Comparison of ENCODE assay signal across 8 cellular contexts in the genomic region with DNA sequence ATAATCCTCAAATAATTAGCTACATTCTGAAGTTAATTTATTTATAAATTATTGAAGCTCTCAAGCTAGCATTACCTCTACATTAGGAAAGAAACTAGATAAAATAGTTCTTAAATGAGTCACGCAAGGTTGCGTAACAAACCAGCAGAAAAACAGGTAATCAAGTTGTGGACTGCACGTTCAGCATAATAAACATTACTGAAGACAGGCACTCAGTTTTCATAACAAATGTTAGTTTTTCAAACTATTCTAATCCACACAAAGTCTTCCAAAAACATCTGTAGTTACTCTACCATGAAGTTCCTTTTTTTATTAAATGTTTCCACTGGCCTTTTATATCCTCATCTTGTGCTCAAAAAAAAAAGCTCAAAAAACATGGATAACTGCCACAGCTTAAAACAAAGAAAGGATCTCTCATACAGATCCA. TPM values are rescaled to one million over a fixed set of nuclear protein-coding genes. Genes with fewer than 3 reads are reported as not detected.
DNase-seq lines count a peak whose midpoint lies in the region; ATAC-seq, FAIRE-seq and TF ChIP-seq lines count a peak whose summit lies in the region.

No MANE protein-coding gene starts in this region.

- ATAC-seq in heart right ventricle (no peak), Right ventricle myocardium superior (ENCODE audit: poor library complexity) (no peak), HepG2 (no peak), HG03439 (IDR thresholded peaks at IDR 0.05; ENCODE audit: unreplicated experiment) (no peak)

- H4K20me1 ChIP-seq in HepG2 (ENCODE audit: insufficient read depth, low read length), result peaks cover 54% of the 10 kb centered on the region

- intact Hi-C loops in heart right ventricle (cut with DNase I), result loop anchor here in 1 of 10 donors (10.0 kb wide), 1 partner anchor 298 kb away; no protein-coding TSS in a partner anchor
- intact Hi-C loops in Right ventricle myocardium superior (cut with DNase I), result no loop called here
- intact Hi-C loops in adrenal gland (cut with DNase I), result no loop called here
- intact Hi-C loops in HepG2 (cut with micrococcal nuclease; ENCODE audit: unreplicated experiment), result no loop called here
- intact Hi-C loops in uterus (cut with DNase I; ENCODE audit: low total_unique reads), result no loop called here

- 48 to 60% methylated on average over 3 of the region's 3 CpGs for WGBS in heart right ventricle, 2 donors
- 21 to 36% (median 30%) methylated on average over 3 of the region's 3 CpGs for WGBS in adrenal gland, 4 donors
- 9% methylated on average over 3 of the region's 3 CpGs for WGBS in HepG2 (ENCODE audit: low lambda C conversion rate)

- in situ Hi-C loops in HepG2 (cut with HindIII; ENCODE audit: extremely low pct_ligation_motif_present, low pct_unique_long_range_greater_than_20kb), result loop anchor here (10.0 kb wide), 1 partner anchor 288 kb away; no protein-coding TSS in a partner anchor

- POLR2A ChIA-PET in HepG2 (lab: Yijun Ruan, JAX), result no interaction called here

- no peak for TF ChIP-seq CTCF in heart right ventricle (IDR thresholded peaks at IDR 0.05)
- no peak for TF ChIP-seq CTCF in adrenal gland (IDR thresholded peaks at IDR 0.05)
- TF ChIP-seq CTCF in HepG2 (CRISPR knock-in tag; IDR thresholded peaks at IDR 0.05), result no peak
- TF ChIP-seq CTCF in uterus (IDR thresholded peaks at IDR 0.05), result no peak

- TF ChIP-seq EP300 in HepG2 (IDR thresholded peaks at IDR 0.05; ENCODE audit: low read depth in 2 of 2, low read length in 2 of 2) (no peak; a peak in 1 of 4 replicates), HepG2 (CRISPR knock-in tag; IDR thresholded peaks at IDR 0.05; ENCODE audit: borderline replicate concordance) (no peak)

- TF ChIP-seq POLR2A in adrenal gland (IDR thresholded peaks at IDR 0.05), result peak in 1 of 2 donors; percentile 65
- TF ChIP-seq POLR2A in HepG2 (IDR thresholded peaks at IDR 0.05; ENCODE audit: insufficient read depth in 1 of 2, low read depth in 2 of 2, low read length in 2 of 2), result no peak
- TF ChIP-seq POLR2A in uterus (IDR thresholded peaks at IDR 0.05), result no peak

- H3K79me2 ChIP-seq in HepG2 (ENCODE audit: insufficient read depth, low read length), result peaks cover 66% of the 10 kb centered on the region

- H3K4me2 ChIP-seq in HepG2 (ENCODE audit: low read depth, low read length), result peak overlapping the region; percentile 85

- DNase-seq in heart right ventricle (no peak), Right ventricle myocardium superior (no peak), adrenal gland (peak in 4 of 7 donors; percentile 31 to 64 (median 45)), HepG2 (ENCODE audit: low spot score) (peak; percentile 73), uterus (no peak), NCI-H2107 treated with DMSO at 0.1 percent for 48 hours (lab: John Stamatoyannopoulos, UW; ENCODE audit: unreplicated experiment) (no peak), NCI-H1694 treated with DMSO at 0.1 percent for 48 hours (lab: John Stamatoyannopoulos, UW) (no peak)

- peak overlapping the region in 8 of 10 donors; percentile 59 to 80 (median 73) for H3K4me3 ChIP-seq in heart right ventricle
- peak overlapping the region in 3 of 4 donors; percentile 34 to 79 (median 51) for H3K4me3 ChIP-seq in adrenal gland
- peak overlapping the region; percentile 75 to 96 (median 83); a peak in 5 of 6 replicates for H3K4me3 ChIP-seq in HepG2 (replicated peaks in 1 of 3; ENCODE audit: insufficient read depth in 1 of 3, low read depth in 2 of 3, low read length in 3 of 3)
- H3K4me3 ChIP-seq in uterus, result peak overlapping the region in 1 of 2 donors; percentile 81

- no peak for TF ChIP-seq RAD21 in HepG2 (CRISPR knock-in tag; IDR thresholded peaks at IDR 0.05)

- FAIRE-seq in HepG2 (lab: Jason Lieb, UNC), result no peak

- no TSS peak for BruUV-seq in HepG2 (replicated peaks; lab: Mats Ljungman, UMichigan)

- H3K27ac ChIP-seq in heart right ventricle, result peak overlapping the region in 3 of 10 donors; percentile 71 to 79 (median 78)
- H3K27ac ChIP-seq in adrenal gland, result peak overlapping the region; percentile 30 to 87 (median 49)
- H3K27ac ChIP-seq in HepG2 (ENCODE audit: extremely low read length, insufficient read depth, low read length), result peak overlapping the region; percentile 53
- peak overlapping the region; percentile 69 to 79 for H3K27ac ChIP-seq in uterus

- H3K4me1 ChIP-seq in heart right ventricle, result peaks cover 0 to 72% (median 50%) of the 10 kb centered on the region in 9 donors
- peaks cover 29 to 64% of the 10 kb centered on the region in 2 donors for H3K4me1 ChIP-seq in adrenal gland (replicated peaks in 1 of 2)
- peaks cover 58% of the 10 kb centered on the region for H3K4me1 ChIP-seq in HepG2 (ENCODE audit: insufficient read depth, low read length)
- H3K4me1 ChIP-seq in uterus, result peaks cover 0 to 5% of the 10 kb centered on the region in 2 donors

- H2AFZ ChIP-seq in HepG2 (ENCODE audit: low read length), result no peak overlapping the region

- H3K36me3 ChIP-seq in heart right ventricle (peaks cover 0 to 38% (median 7%) of the 10 kb centered on the region in 9 donors), adrenal gland (replicated peaks in 1 of 2) (peaks cover 0 to 9% of the 10 kb centered on the region in 2 donors), HepG2 (replicated peaks in 1 of 2; ENCODE audit: control insufficient read depth in 1 of 2, insufficient read depth in 2 of 2, low read length in 2 of 2) (peaks cover 3 to 10% of the 10 kb centered on the region in 2 experiments; a peak in 4 of 5 replicates), uterus (no peaks in the 10 kb centered on the region)

- no peaks in the 10 kb centered on the region for H3K9me3 ChIP-seq in heart right ventricle
- H3K9me3 ChIP-seq in adrenal gland (replicated peaks in 1 of 3), result no peaks in the 10 kb centered on the region
- H3K9me3 ChIP-seq in HepG2 (ENCODE audit: low read length), result no peaks in the 10 kb centered on the region
- no peaks in the 10 kb centered on the region for H3K9me3 ChIP-seq in uterus

- peak overlapping the region; percentile 85 for H3K9ac ChIP-seq in HepG2 (ENCODE audit: insufficient read depth, low read depth, low read length)

- no peaks in the 10 kb centered on the region for H3K27me3 ChIP-seq in heart right ventricle
- H3K27me3 ChIP-seq in adrenal gland, result no peaks in the 10 kb centered on the region
- H3K27me3 ChIP-seq in HepG2 (ENCODE audit: control insufficient read depth in 1 of 2, insufficient read depth in 2 of 2, low read length in 2 of 2), result no peaks in the 10 kb centered on the region
- H3K27me3 ChIP-seq in uterus, result no peaks in the 10 kb centered on the region

- CTCF ChIA-PET in HepG2 (lab: Yijun Ruan, JAX; ENCODE audit: low intra/inter-chr PET ratio, low total read pairs), result no interaction called here

RNA-seq across cellular contexts. Expression of gene TOR1AIP2, which starts 1.3 kb away (rescaled TPM):
- 10 to 100 TPM; 43.2 to 63.3 (median 53.3) TPM for total RNA-seq in heart right ventricle
- 10 to 100 TPM in 1 of 2 donors, 1 to 10 TPM in 1; 8.1 to 16.0 TPM for polyA plus RNA-seq in heart right ventricle
- 42.8 TPM for total RNA-seq in Right ventricle myocardium superior
- total RNA-seq in adrenal gland, result 100 to 1,000 TPM in 7 of 8 donors, 10 to 100 TPM in 1; 95.1 to 171 (median 137) TPM
- polyA plus RNA-seq in adrenal gland, result 10 to 100 TPM; 18.9 to 54.9 (median 25.8) TPM
- 65.8 and 89.4 TPM in 2 replicates for total RNA-seq in HepG2 (2016; rRNA removed; fragmentation: Illumina TruSeq; extraction: Trizol)
- total RNA-seq in HepG2 (2016; cell fraction: cytosol; rRNA removed; fragmentation: Illumina TruSeq; extraction: Trizol; ENCODE audit: low read depth), result 6.2 and 7.1 TPM in 2 replicates
- 66.8 and 90.8 TPM in 2 replicates for total RNA-seq in HepG2 (2016; cell fraction: insoluble cytoplasmic fraction; rRNA removed; fragmentation: Illumina TruSeq; extraction: Trizol)
- 29.3 and 33.2 TPM in 2 replicates for total RNA-seq in HepG2 (2016; cell fraction: membrane; rRNA removed; fragmentation: Illumina TruSeq; extraction: Trizol)
- 42.7 and 51.2 TPM in 2 replicates for total RNA-seq in HepG2 (2016; cell fraction: nucleus; rRNA removed; fragmentation: Illumina TruSeq; extraction: Trizol)
- polyA plus RNA-seq in HepG2 (2011; rRNA removed), result 28.4 and 35.2 TPM in 2 replicates
- polyA plus RNA-seq in HepG2 (2011; cell fraction: cytosol; rRNA removed), result 14.2 and 20.9 TPM in 2 replicates
- 10.5 and 16.3 TPM in 2 replicates for polyA plus RNA-seq in HepG2 (2011; cell fraction: nucleus; rRNA removed)
- 17.1 and 20.9 TPM in 2 replicates for polyA plus RNA-seq in HepG2 (2012)
- polyA plus RNA-seq in HepG2 (2016; cell fraction: cytosol; fragmentation: Illumina TruSeq; extraction: Trizol; ENCODE audit: low read depth), result 2.1 and 2.2 TPM in 2 replicates
- 25.3 and 26.7 TPM in 2 replicates for polyA plus RNA-seq in HepG2 (2016; cell fraction: insoluble cytoplasmic fraction; fragmentation: Illumina TruSeq; extraction: Trizol; ENCODE audit: low read depth)
- polyA plus RNA-seq in HepG2 (2016; cell fraction: membrane; fragmentation: Illumina TruSeq; extraction: Trizol; ENCODE audit: low read depth), result 6.2 and 7.6 TPM in 2 replicates
- 30.5 and 36.9 TPM in 2 replicates for polyA plus RNA-seq in HepG2 (2016; cell fraction: nucleus; fragmentation: Illumina TruSeq; extraction: Trizol; ENCODE audit: insufficient read depth, low read depth)
- 59.1 and 156 TPM in 2 replicates for polyA minus RNA-seq in HepG2 (2011; rRNA and poly(A)+ RNA removed; ENCODE audit: low replicate concordance)
- 44.6 and 63.2 TPM in 2 replicates for polyA minus RNA-seq in HepG2 (2011; cell fraction: cytosol; rRNA and poly(A)+ RNA removed)
- polyA minus RNA-seq in HepG2 (2011; cell fraction: nucleus; rRNA and poly(A)+ RNA removed), result 39.7 and 61.4 TPM in 2 replicates
- 10 to 100 TPM; 32.1 to 94.4 (median 58.8) TPM for total RNA-seq in uterus

RNA-seq across cellular contexts. Expression of gene TOR1AIP1, which starts 5.8 kb away (rescaled TPM):
- total RNA-seq in heart right ventricle (10 to 100 TPM; 31.6 to 50.3 (median 46.0) TPM), Right ventricle myocardium superior (35.3 TPM), adrenal gland (10 to 100 TPM; 53.4 to 99.6 (median 61.7) TPM), HepG2 (2016; rRNA removed; fragmentation: Illumina TruSeq; extraction: Trizol) (23.8 and 29.0 TPM in 2 replicates), uterus (10 to 100 TPM; 56.9 to 90.8 (median 72.0) TPM)
- polyA plus RNA-seq in heart right ventricle (10 to 100 TPM; 13.4 to 19.2 TPM), adrenal gland (10 to 100 TPM; 22.5 to 59.5 (median 26.1) TPM), HepG2 (2011; rRNA removed) (15.6 and 16.0 TPM in 2 replicates)
- 2.9 and 4.9 TPM in 2 replicates for total RNA-seq in HepG2 (2016; cell fraction: cytosol; rRNA removed; fragmentation: Illumina TruSeq; extraction: Trizol; ENCODE audit: low read depth)
- total RNA-seq in HepG2 (2016; cell fraction: insoluble cytoplasmic fraction; rRNA removed; fragmentation: Illumina TruSeq; extraction: Trizol), result 22.6 and 28.8 TPM in 2 replicates
- 8.4 and 9.9 TPM in 2 replicates for total RNA-seq in HepG2 (2016; cell fraction: membrane; rRNA removed; fragmentation: Illumina TruSeq; extraction: Trizol)
- 23.9 and 31.3 TPM in 2 replicates for total RNA-seq in HepG2 (2016; cell fraction: nucleus; rRNA removed; fragmentation: Illumina TruSeq; extraction: Trizol)
- polyA plus RNA-seq in HepG2 (2011; cell fraction: cytosol; rRNA removed), result 7.5 and 11.9 TPM in 2 replicates
- 3.4 and 3.6 TPM in 2 replicates for polyA plus RNA-seq in HepG2 (2011; cell fraction: nucleus; rRNA removed)
- 16.9 and 19.3 TPM in 2 replicates for polyA plus RNA-seq in HepG2 (2012)
- polyA plus RNA-seq in HepG2 (2016; cell fraction: cytosol; fragmentation: Illumina TruSeq; extraction: Trizol; ENCODE audit: low read depth), result 2.0 and 2.1 TPM in 2 replicates
- 20.7 and 24.1 TPM in 2 replicates for polyA plus RNA-seq in HepG2 (2016; cell fraction: insoluble cytoplasmic fraction; fragmentation: Illumina TruSeq; extraction: Trizol; ENCODE audit: low read depth)
- polyA plus RNA-seq in HepG2 (2016; cell fraction: membrane; fragmentation: Illumina TruSeq; extraction: Trizol; ENCODE audit: low read depth), result 6.6 and 6.9 TPM in 2 replicates
- polyA plus RNA-seq in HepG2 (2016; cell fraction: nucleus; fragmentation: Illumina TruSeq; extraction: Trizol; ENCODE audit: insufficient read depth, low read depth), result 27.6 and 31.5 TPM in 2 replicates
- polyA minus RNA-seq in HepG2 (2011; rRNA and poly(A)+ RNA removed; ENCODE audit: low replicate concordance), result 15.0 and 31.6 TPM in 2 replicates
- polyA minus RNA-seq in HepG2 (2011; cell fraction: cytosol; rRNA and poly(A)+ RNA removed), result 18.4 and 19.5 TPM in 2 replicates
- 13.9 and 15.2 TPM in 2 replicates for polyA minus RNA-seq in HepG2 (2011; cell fraction: nucleus; rRNA and poly(A)+ RNA removed)

Comparison
In these comparisons a context has a peak if more than half of its experiments do, and no peak if none do; other contexts are left out.
1. DNase-seq: peak in adrenal gland (4 of 7) and HepG2 (single experiment); none in heart right ventricle (0 of 2), Right ventricle myocardium superior (single experiment), uterus (0 of 2), NCI-H2107 treated with DMSO at 0.1 percent for 48 hours (single experiment) and NCI-H1694 treated with DMSO at 0.1 percent for 48 hours (single experiment).